ENCODE assay signal across 8 cellular contexts in genomic region chr14:103871596-103872480, GRCh38. TPM values are rescaled to one million over a fixed set of nuclear protein-coding genes. Genes with fewer than 3 reads are reported as not detected.
A peak's percentile ranks its signal among the peaks of the same experiment; 100 is the strongest.
DNase-seq lines count a peak whose midpoint lies in the region; ATAC-seq, FAIRE-seq and TF ChIP-seq lines count a peak whose summit lies in the region.

No MANE protein-coding gene starts in this region.

- H3K36me3 Mint-ChIP-seq in dendritic cell treated with granulocyte-macrophage colony-stimulating factor and Interleukin-4, amounts not matched to agents 40 ng/mL and 50 ng/mL, for 4 days (ENCODE audit: low read depth) = no peaks in the 10 kb centered on the region
- H3K36me3 Mint-ChIP-seq in naive B cell (no peaks in the 10 kb centered on the region), Caco-2 (ENCODE audit: insufficient read depth, unreplicated experiment) (no peaks in the 10 kb centered on the region)

- intact Hi-C loops in dendritic cell treated with granulocyte-macrophage colony-stimulating factor and Interleukin-4, amounts not matched to agents 40 ng/mL and 50 ng/mL, for 4 days (cut with micrococcal nuclease) = no loop called here
- intact Hi-C loops in Caco-2 (cut with micrococcal nuclease; ENCODE audit: unreplicated experiment) = no loop called here

- peaks cover 6% of the 10 kb centered on the region for H3K4me1 Mint-ChIP-seq in dendritic cell treated with granulocyte-macrophage colony-stimulating factor and Interleukin-4, amounts not matched to agents 40 ng/mL and 50 ng/mL, for 4 days (ENCODE audit: low read depth)
- peaks cover 6 to 22% (median 12%) of the 10 kb centered on the region in 3 donors for H3K4me1 Mint-ChIP-seq in naive B cell
- peaks cover 7% of the 10 kb centered on the region for H3K4me1 Mint-ChIP-seq in Caco-2 (ENCODE audit: low read depth, unreplicated experiment)

- H3K9me3 ChIP-seq in Caco-2 = no peaks in the 10 kb centered on the region

- no peak for TF ChIP-seq POLR2A in GM12891 (IDR thresholded peaks at IDR 0.05; ENCODE audit: low read depth, low read length)

- ATAC-seq in HG03066 (IDR thresholded peaks at IDR 0.05; ENCODE audit: low read depth, unreplicated experiment) = peak; percentile 78
- ATAC-seq in naive B cell (ENCODE audit: low read depth in 2 of 2) = peak; percentile 85 to 90

- no peaks in the 10 kb centered on the region for H3K36me3 ChIP-seq in Caco-2 (ENCODE audit: control insufficient read depth, insufficient read depth, low read length)

- no peaks in the 10 kb centered on the region for H3K9me3 Mint-ChIP-seq in dendritic cell treated with granulocyte-macrophage colony-stimulating factor and Interleukin-4, amounts not matched to agents 40 ng/mL and 50 ng/mL, for 4 days
- peaks cover 0 to 5% (median 0%) of the 10 kb centered on the region in 7 donors for H3K9me3 Mint-ChIP-seq in naive B cell
- no peaks in the 10 kb centered on the region for H3K9me3 Mint-ChIP-seq in Caco-2 (ENCODE audit: unreplicated experiment)

- H3K4me3 ChIP-seq in Caco-2 (ENCODE audit: low read depth, low read length) = no peak overlapping the region

- TF ChIP-seq CTCF in Caco-2 (IDR thresholded peaks at IDR 0.05; ENCODE audit: insufficient read depth in 1 of 2, low read depth in 1 of 2, low read length in 1 of 2, severe bottlenecking in 1 of 2, unreplicated experiment in 1 of 2) = no peak

- H3K27me3 Mint-ChIP-seq in dendritic cell treated with granulocyte-macrophage colony-stimulating factor and Interleukin-4, amounts not matched to agents 40 ng/mL and 50 ng/mL, for 4 days = peaks cover 25% of the 10 kb centered on the region
- peaks cover 0 to 13% (median 7%) of the 10 kb centered on the region in 3 donors for H3K27me3 Mint-ChIP-seq in naive B cell
- no peaks in the 10 kb centered on the region for H3K27me3 Mint-ChIP-seq in Caco-2 (ENCODE audit: insufficient read depth, unreplicated experiment)

- H3K27ac Mint-ChIP-seq in dendritic cell treated with granulocyte-macrophage colony-stimulating factor and Interleukin-4, amounts not matched to agents 40 ng/mL and 50 ng/mL, for 4 days = no peak overlapping the region
- H3K27ac Mint-ChIP-seq in naive B cell (peak overlapping the region in 5 of 6 donors; percentile 39 to 80 (median 73)), Caco-2 (ENCODE audit: unreplicated experiment) (no peak overlapping the region)

- no TSS peak for BruUV-seq in Caco-2 (replicated peaks; lab: Mats Ljungman, UMichigan)

- H3K27me3 ChIP-seq in Caco-2 (replicated peaks; ENCODE audit: control insufficient read depth, insufficient read depth, low read length) = no peaks in the 10 kb centered on the region

- POLR2A ChIA-PET in Caco-2 (lab: Charles Lee) = no interaction called here

- no peaks in the 10 kb centered on the region for H3K4me1 ChIP-seq in Caco-2

- peak; percentile 92 for FAIRE-seq in GM12891 (lab: Jason Lieb, UNC)

- CTCF ChIA-PET in Caco-2 (lab: Charles Lee) = no interaction called here

- DNase-seq in GM12891 (ENCODE audit: insufficient read length, low spot score) (peak; percentile 91), naive B cell (peak; percentile 76), Caco-2 (no peak), T1000 (lab: John Stamatoyannopoulos, UW) (no peak)
- DNase-seq in activated CD4-positive, alpha-beta T cell treated with anti-CD3 and anti-CD28 coated beads for 1 hour = peak; percentile 50
- DNase-seq in stimulated activated naive CD4-positive, alpha-beta T cell treated with Interleukin-2 at 50 U/mL for 16 hours (lab: John Stamatoyannopoulos, UW) = peak; percentile 57

- H3K4me3 Mint-ChIP-seq in dendritic cell treated with granulocyte-macrophage colony-stimulating factor and Interleukin-4, amounts not matched to agents 40 ng/mL and 50 ng/mL, for 4 days = peak overlapping the region; percentile 70
- H3K4me3 Mint-ChIP-seq in naive B cell (peak overlapping the region; percentile 83 to 94 (median 86)), Caco-2 (ENCODE audit: unreplicated experiment) (no peak overlapping the region)

TF ChIP-seq in GM12891, 5 proteins besides CTCF, POLR2A, EP300 and RAD21:
- TF ChIP-seq TAF1 (IDR thresholded peaks at IDR 0.05; ENCODE audit: low read depth, low read length) (no peak), SPI1 (IDR thresholded peaks at IDR 0.05; ENCODE audit: low read depth, low read length) (no peak), POLR2AphosphoS5 (IDR thresholded peaks at IDR 0.05; ENCODE audit: low read depth, low read length) (no peak), PAX5 (IDR thresholded peaks at IDR 0.05; ENCODE audit: insufficient read depth, low read length, severe bottlenecking) (no peak), POU2F2 (IDR thresholded peaks at IDR 0.05; ENCODE audit: low read depth, low read length) (no peak)
TF ChIP-seq in GM12891: peak in this region for 0.

RNA-seq across cellular contexts. Expression of gene PPP1R13B, which starts 24.5 kb away (rescaled TPM):
- 3.6 TPM for polyA plus RNA-seq in GM12891 (2012; ENCODE audit: low read depth, missing spikeins)
- polyA plus RNA-seq in naive B cell (ENCODE audit: low read depth in 6 of 6) = 1 to 10 TPM in 4 of 6 donors, under 1 TPM in 1, not detected in 1; 0.65 to 4.6 (median 1.8) TPM
- 15.8 and 16.7 TPM in 2 replicates for total RNA-seq in Caco-2 (2022)

RNA-seq across cellular contexts. Expression of gene TDRD9, which starts 56.4 kb away (rescaled TPM):
- polyA plus RNA-seq in GM12891 (2012; ENCODE audit: low read depth, missing spikeins) = not detected
- 1 to 10 TPM in 1 of 6 donors, under 1 TPM in 3, not detected in 2; 0.37 to 3.8 (median 0.85) TPM for polyA plus RNA-seq in naive B cell (ENCODE audit: low read depth in 6 of 6)
- not detected in 2 replicates for total RNA-seq in Caco-2 (2022)

Comparison
In these comparisons a context has a peak if more than half of its experiments do, and no peak if none do; other contexts are left out.
1. DNase-seq: peak in GM12891 (single experiment), activated CD4-positive, alpha-beta T cell treated with anti-CD3 and anti-CD28 coated beads for 1 hour (single experiment), naive B cell (single experiment) and stimulated activated naive CD4-positive, alpha-beta T cell treated with Interleukin-2 at 50 U/mL for 16 hours (single experiment); none in Caco-2 (0 of 2) and T1000 (single experiment).
2. H3K27ac Mint-ChIP-seq: peak in naive B cell (5 of 6); none in dendritic cell treated with granulocyte-macrophage colony-stimulating factor and Interleukin-4, amounts not matched to agents 40 ng/mL and 50 ng/mL, for 4 days (single experiment) and Caco-2 (single experiment).